ENCODE assay signal across 8 cellular contexts in genomic region chr1:156805766-156806511, GRCh38. TPM values are rescaled to one million over a fixed set of nuclear protein-coding genes. Genes with fewer than 3 reads are reported as not detected.
DNase-seq lines count a peak whose midpoint lies in the region; ATAC-seq, FAIRE-seq and TF ChIP-seq lines count a peak whose summit lies in the region.
"Had no signal": no experiment of that assay in that cellular context is flagged by ENCODE, and none has a peak within 500 bp of the region (broad histone marks: within the 10 kb centered on the region; RNA-seq: fewer than 3 reads in every experiment).

No MANE protein-coding gene starts in this region.

- peaks cover 8% of the 10 kb centered on the region for H3F3A ChIP-seq in neural progenitor cell (ENCODE audit: low read depth)

- DNase-seq in HEK293T (ENCODE audit: extremely low spot score) (no peak), astrocyte of the spinal cord (ENCODE audit: low read depth, low spot score) (peak; percentile 73), neural progenitor cell (ENCODE audit: low spot score) (no peak), H54 (ENCODE audit: insufficient read length, low spot score) (no peak)
- no peak for DNase-seq in central memory CD4-positive, alpha-beta T cell

- POLR2A ChIA-PET in HEK293T (lab: Yijun Ruan, JAX), result interaction anchor here (0.9 to 1.6 kb wide), 4 partner anchors 8 to 214 kb away, joined by 3 to 8 read pairs (median 4); partner anchors contain the start of genes ISG20L2, METTL25B and NAXE

- FAIRE-seq in H54 (lab: Jason Lieb, UNC), result no peak

- peak overlapping the region; percentile 49 for H3K27ac Mint-ChIP-seq in neural progenitor cell

- no peaks in the 10 kb centered on the region for H3K36me3 ChIP-seq in neural progenitor cell

- TF ChIP-seq POLR2A in H54 (IDR thresholded peaks at IDR 0.05; ENCODE audit: low read depth, low read length), result no peak

- H3K9me3 ChIP-seq in neural progenitor cell (ENCODE audit: low read depth), result no peaks in the 10 kb centered on the region

- in situ Hi-C loops in astrocyte of the spinal cord (cut with HindIII; ENCODE audit: low sequenced_read_pairs), result no loop called here

- peaks cover 8% of the 10 kb centered on the region for H3K27me3 Mint-ChIP-seq in neural progenitor cell (ENCODE audit: insufficient read depth, low read depth)

- no peak overlapping the region for H3K9ac ChIP-seq in neural progenitor cell
- H3K9ac ChIP-seq: KMS-11 had no signal

- TF ChIP-seq CTCF in astrocyte of the spinal cord (IDR thresholded peaks at IDR 0.05; ENCODE audit: low read depth, low read length), result no peak
- no peak for TF ChIP-seq CTCF in neural progenitor cell (IDR thresholded peaks at IDR 0.05)

- no peaks in the 10 kb centered on the region for H3K9me3 Mint-ChIP-seq in neural progenitor cell

- no peaks in the 10 kb centered on the region for H3K79me2 ChIP-seq in neural progenitor cell (ENCODE audit: low read depth)

- no peak for ATAC-seq in HG02840 (IDR thresholded peaks at IDR 0.05; ENCODE audit: low FRiP score, unreplicated experiment)

- H3K36me3 Mint-ChIP-seq in neural progenitor cell, result peaks cover 10% of the 10 kb centered on the region

- no peak overlapping the region for H3K4me3 Mint-ChIP-seq in neural progenitor cell

- H3K4me1 ChIP-seq in neural progenitor cell, result peaks cover 21% of the 10 kb centered on the region

- H3K4me3 ChIP-seq in astrocyte of the spinal cord (ENCODE audit: low read depth, low read length) (no peak overlapping the region), neural progenitor cell (no peak overlapping the region)

- H3K4me2 ChIP-seq in neural progenitor cell, result no peak overlapping the region
- H3K4me2 ChIP-seq: KMS-11 had no signal

- no peaks in the 10 kb centered on the region for H4K20me1 ChIP-seq in neural progenitor cell (ENCODE audit: low read depth)

- no peak overlapping the region for H3K27ac ChIP-seq in neural progenitor cell
- H3K27ac ChIP-seq: KMS-11, VCaP had no signal

- CTCF ChIA-PET in HEK293T (lab: Yijun Ruan, JAX), result interaction anchor here (1.2 to 2.8 kb wide), 2 partner anchors 8 to 55 kb away, joined by 3 to 7 read pairs; partner anchors contain the start of gene NTRK1

- no peak overlapping the region for H2AFZ ChIP-seq in neural progenitor cell (replicated peaks)

- H3K4me1 Mint-ChIP-seq in neural progenitor cell, result peaks cover 36% of the 10 kb centered on the region

- H3K27me3 ChIP-seq in neural progenitor cell, result peaks cover under 1% of the 10 kb centered on the region

TF ChIP-seq in HEK293T, 16 proteins besides CTCF, POLR2A, EP300 and RAD21:
- TF ChIP-seq BHLHE40 (IDR thresholded peaks at IDR 0.05; ENCODE audit: borderline replicate concordance) (no peak), LEF1 (IDR thresholded peaks at IDR 0.05; ENCODE audit: borderline replicate concordance) (no peak), SP1 (IDR thresholded peaks at IDR 0.05) (no peak), ARNT (IDR thresholded peaks at IDR 0.05) (no peak)
- TF ChIP-seq, protein P1, sequence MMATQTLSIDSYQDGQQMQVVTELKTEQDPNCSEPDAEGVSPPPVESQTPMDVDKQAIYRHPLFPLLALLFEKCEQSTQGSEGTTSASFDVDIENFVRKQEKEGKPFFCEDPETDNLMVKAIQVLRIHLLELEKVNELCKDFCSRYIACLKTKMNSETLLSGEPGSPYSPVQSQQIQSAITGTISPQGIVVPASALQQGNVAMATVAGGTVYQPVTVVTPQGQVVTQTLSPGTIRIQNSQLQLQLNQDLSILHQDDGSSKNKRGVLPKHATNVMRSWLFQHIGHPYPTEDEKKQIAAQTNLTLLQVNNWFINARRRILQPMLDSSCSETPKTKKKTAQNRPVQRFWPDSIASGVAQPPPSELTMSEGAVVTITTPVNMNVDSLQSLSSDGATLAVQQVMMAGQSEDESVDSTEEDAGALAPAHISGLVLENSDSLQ (IDR thresholded peaks at IDR 0.05), result peak; percentile 35; the same call in 1 of the 2 replicates

RNA-seq across cellular contexts. Expression of gene SH2D2A, which starts 10.7 kb away (rescaled TPM):
- 1.2 TPM in 1 of 2 replicates, not detected in the other for total RNA-seq in neural progenitor cell (ENCODE audit: low replicate concordance)

RNA-seq across cellular contexts. Expression of gene PRCC, which starts 38.6 kb away (rescaled TPM):
- total RNA-seq in neural progenitor cell (ENCODE audit: low replicate concordance), result 30.1 and 43.1 TPM in 2 replicates

RNA-seq across cellular contexts. Expression of gene INSRR, which starts 53.0 kb away (rescaled TPM):
- total RNA-seq in neural progenitor cell (ENCODE audit: low replicate concordance), result not detected in 2 replicates

RNA-seq across cellular contexts. Expression of gene HDGF, which starts 54.5 kb away (rescaled TPM):
- total RNA-seq in neural progenitor cell (ENCODE audit: low replicate concordance), result 246 and 366 TPM in 2 replicates

RNA-seq across cellular contexts. Expression of gene NTRK1, which starts 54.7 kb away (rescaled TPM):
- total RNA-seq in neural progenitor cell (ENCODE audit: low replicate concordance), result 0.15 TPM in 1 of 2 replicates, not detected in the other
